Comparison of ENCODE assay signal across 19 cellular contexts in genomic region chr11:73367482-73368024, GRCh38. TPM values are rescaled to one million over a fixed set of nuclear protein-coding genes. Genes with fewer than 3 reads are reported as not detected.
DNase-seq lines count a peak whose midpoint lies in the region; ATAC-seq and TF ChIP-seq lines count a peak whose summit lies in the region.
"Had no signal": no experiment of that assay in that cellular context is flagged by ENCODE, and none has a peak within 500 bp of the region (broad histone marks: within the 10 kb centered on the region; RNA-seq: fewer than 3 reads in every experiment).

No MANE protein-coding gene starts in this region.

- intact Hi-C loops in activated B cell treated with CpG ODN at 0.5 μM for 24 hours (cut with micrococcal nuclease): loop anchor here (2.0 kb wide), 1 partner anchor 17 kb away; no protein-coding TSS in a partner anchor

- peak overlapping the region; percentile 11 for H3K4me3 Mint-ChIP-seq in activated B cell treated with CpG ODN at 0.5 μM for 24 hours

- no peaks in the 10 kb centered on the region for H3K9me3 Mint-ChIP-seq in activated B cell treated with CpG ODN at 0.5 μM for 24 hours

- CTCF ChIA-PET in activated B cell treated with CpG ODN at 0.5 μM for 24 hours (lab: Charles Lee): interaction anchor here (3.5 kb wide), 1 partner anchor 16 kb away, joined by 14 read pairs; no protein-coding TSS in a partner anchor

- H3K36me3 Mint-ChIP-seq in activated B cell treated with CpG ODN at 0.5 μM for 24 hours (ENCODE audit: low read depth): no peaks in the 10 kb centered on the region

- ATAC-seq in activated B cell treated with CpG ODN at 0.5 μM for 24 hours (ENCODE audit: low read depth) (peak; percentile 35), HG02798 (IDR thresholded peaks at IDR 0.05; ENCODE audit: poor library complexity, unreplicated experiment) (no peak), GM21381 (IDR thresholded peaks at IDR 0.05; ENCODE audit: unreplicated experiment) (no peak), GM18909 (IDR thresholded peaks at IDR 0.05; ENCODE audit: poor library complexity, unreplicated experiment) (no peak)

- DNase-seq in stimulated activated naive CD4-positive, alpha-beta T cell treated with Interleukin-2 at 50 U/mL for 16 hours (lab: John Stamatoyannopoulos, UW): peak; percentile 11
- no peak for DNase-seq in stimulated activated naive CD4-positive, alpha-beta T cell (lab: John Stamatoyannopoulos, UW)
- DNase-seq in activated B cell treated with CpG ODN at 0.5 μM for 24 hours: no peak
- DNase-seq in germinal center (ENCODE audit: low spot score): peak; percentile 51
- no peak for DNase-seq in NAMALWA (ENCODE audit: low spot score)
- DNase-seq: activated effector memory CD4-positive, alpha-beta T cell treated with Interleukin-2 at 50 U/mL for 16 hours; AML-193; colonic mucosa; H7; left ventricle myocardium inferior; NCI-H1048; NCI-H2107; NCI-H524 treated with DMSO at 0.1 percent for 48 hours; OCI-M1; ovary; sigmoid colon had no signal

- no peaks in the 10 kb centered on the region for H3K27me3 Mint-ChIP-seq in activated B cell treated with CpG ODN at 0.5 μM for 24 hours

- POLR2A ChIA-PET in activated B cell treated with CpG ODN at 0.5 μM for 24 hours (lab: Charles Lee): interaction anchor here (0.7 to 1.2 kb wide), 3 partner anchors 9 to 21 kb away, joined by 3 to 8 read pairs (median 3); partner anchors contain the start of gene RELT

- no peak for TF ChIP-seq CTCF in activated B cell treated with CpG ODN at 0.5 μM for 24 hours (IDR thresholded peaks at IDR 0.05)

- H3K4me1 Mint-ChIP-seq in activated B cell treated with CpG ODN at 0.5 μM for 24 hours: peaks cover 61% of the 10 kb centered on the region

- H3K27ac Mint-ChIP-seq in activated B cell treated with CpG ODN at 0.5 μM for 24 hours: peak overlapping the region; percentile 69

RNA-seq across cellular contexts. Expression of gene RELT, which starts 8.6 kb away (rescaled TPM):
- 81.8 and 90.1 TPM in 2 replicates for total RNA-seq in activated B cell treated with CpG ODN at 0.5 μM for 24 hours

RNA-seq across cellular contexts. Expression of gene ARHGEF17, which starts 59.5 kb away (rescaled TPM):
- total RNA-seq in activated B cell treated with CpG ODN at 0.5 μM for 24 hours: 0.02 TPM in 1 of 2 replicates, not detected in the other

Comparison
In these comparisons a context has a peak if more than half of its experiments do, and no peak if none do; other contexts are left out.
1. DNase-seq: peak in stimulated activated naive CD4-positive, alpha-beta T cell treated with Interleukin-2 at 50 U/mL for 16 hours (single experiment) and germinal center (single experiment); none in stimulated activated naive CD4-positive, alpha-beta T cell (0 of 6), activated B cell treated with CpG ODN at 0.5 μM for 24 hours (single experiment) and NAMALWA (single experiment).